Comparison of ENCODE assay signal across 21 cellular contexts in genomic region chr5:142578161-142578830, GRCh38.
"Had no signal": no experiment of that assay in that cellular context is flagged by ENCODE, and none has a peak within 500 bp of the region (broad histone marks: within the 10 kb centered on the region; RNA-seq: fewer than 3 reads in every experiment).

No MANE protein-coding gene starts in this region.

- DNase-seq: colonic mucosa; cortex of kidney; effector CD8-positive, alpha-beta T cell; effector memory CD8-positive, alpha-beta T cell; endodermal cell; foreskin melanocyte; gastrocnemius medialis; heart left ventricle; hypothalamus; immature natural killer cell; islet precursor cell; left cardiac atrium; left lung; left ventricle myocardium superior; lower lobe of right lung; mesendoderm; midbrain; naive thymus-derived CD4-positive, alpha-beta T cell had no signal

- ATAC-seq: effector memory CD8-positive, alpha-beta T cell; gastrocnemius medialis; heart left ventricle; left cardiac atrium; left lung; left ventricle myocardium superior; lower lobe of right lung; naive thymus-derived CD4-positive, alpha-beta T cell had no signal

- H3K4me1 ChIP-seq: colonic mucosa, gastrocnemius medialis, lower lobe of right lung had no signal

- FAIRE-seq: endometrium had no signal

- H3K4me2 ChIP-seq: hepatocyte had no signal

- H3K9me3 ChIP-seq: colonic mucosa, esophagus muscularis mucosa, gastrocnemius medialis, lower lobe of right lung had no signal

- H3K4me3 ChIP-seq: colonic mucosa, esophagus muscularis mucosa, gastrocnemius medialis, heart left ventricle, hepatocyte, left lung, lower lobe of right lung had no signal

- H3K27ac ChIP-seq: colonic mucosa, esophagus muscularis mucosa, gastrocnemius medialis, hepatocyte, left lung, lower lobe of right lung had no signal

- H3K36me3 ChIP-seq: colonic mucosa, esophagus muscularis mucosa, gastrocnemius medialis, heart left ventricle, left lung, lower lobe of right lung had no signal

- H3K79me2 ChIP-seq: hepatocyte had no signal

- H2AFZ ChIP-seq: hepatocyte had no signal

- H3K27me3 ChIP-seq: colonic mucosa, esophagus muscularis mucosa, gastrocnemius medialis, heart left ventricle, hepatocyte, left lung had no signal
